Comparison of ENCODE assay signal across 38 cellular contexts in the genomic region with DNA sequence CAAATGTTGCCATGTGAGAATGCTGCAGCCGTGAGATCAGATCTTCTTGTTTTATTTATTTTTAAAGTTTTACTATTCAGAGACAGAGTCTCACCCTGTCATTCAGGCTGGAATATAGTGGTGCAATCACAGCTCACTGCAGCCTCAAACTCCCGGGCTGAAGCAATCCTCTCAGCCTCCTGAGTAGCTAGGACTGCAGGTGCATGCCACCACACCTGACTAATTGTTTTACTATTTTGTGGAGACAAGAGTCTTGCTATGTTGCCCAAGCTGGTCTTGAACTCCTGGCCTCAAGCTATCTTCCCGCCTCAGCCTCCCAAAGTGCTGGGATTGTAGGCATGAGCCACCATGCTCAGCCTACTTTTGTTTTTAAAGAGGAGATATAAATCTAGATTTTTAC. TPM values are rescaled to one million over a fixed set of nuclear protein-coding genes. Genes with fewer than 3 reads are reported as not detected.
"Had no signal": no experiment of that assay in that cellular context is flagged by ENCODE, and none has a peak within 500 bp of the region (broad histone marks: within the 10 kb centered on the region; RNA-seq: fewer than 3 reads in every experiment).

No MANE protein-coding gene starts in this region.

- H3K36me3 ChIP-seq: MG63 had no signal

- DNase-seq: Karpas-422, Kasumi-1, MG63, MM.1S, MV-4-11, NCI-H1048, NCI-H1092, NCI-H1092 treated with DMSO at 0.1 percent for 48 hours, NCI-H1105, NCI-H1105 treated with DMSO at 0.1 percent for 48 hours, NCI-H1417, NCI-H1417 treated with DMSO at 0.1 percent for 48 hours, NCI-H1436, NCI-H1436 treated with DMSO at 0.1 percent for 48 hours, NCI-H146, NCI-H1694, NCI-H1694 treated with DMSO at 0.1 percent for 48 hours, NCI-H187, NCI-H187 treated with DMSO at 0.1 percent for 48 hours, NCI-H1930, NCI-H2029, NCI-H2029 treated with DMSO at 0.1 percent for 48 hours, NCI-H2081, NCI-H2081 treated with DMSO at 0.1 percent for 48 hours, NCI-H2107, NCI-H2171, NCI-H2171 treated with DMSO at 0.1 percent for 48 hours, NCI-H226, NCI-H345, NCI-H446, NCI-H446 treated with DMSO at 0.1 percent for 48 hours, NCI-H510A, NCI-H510A treated with DMSO at 0.1 percent for 48 hours, NCI-H524, NCI-H524 treated with DMSO at 0.1 percent for 48 hours had no signal

- H3K9me3 ChIP-seq: MG63 had no signal

- H3K27me3 ChIP-seq: MG63 had no signal

- H3K4me3 ChIP-seq: MG63 had no signal

RNA-seq across cellular contexts. Expression of gene CAGE1, which starts 54.0 kb away (rescaled TPM):
- total RNA-seq: LHCN-M2, M059J, NCI-H460 had no signal
